1 cellular context compared by ENCODE assay signal in the genomic region with DNA sequence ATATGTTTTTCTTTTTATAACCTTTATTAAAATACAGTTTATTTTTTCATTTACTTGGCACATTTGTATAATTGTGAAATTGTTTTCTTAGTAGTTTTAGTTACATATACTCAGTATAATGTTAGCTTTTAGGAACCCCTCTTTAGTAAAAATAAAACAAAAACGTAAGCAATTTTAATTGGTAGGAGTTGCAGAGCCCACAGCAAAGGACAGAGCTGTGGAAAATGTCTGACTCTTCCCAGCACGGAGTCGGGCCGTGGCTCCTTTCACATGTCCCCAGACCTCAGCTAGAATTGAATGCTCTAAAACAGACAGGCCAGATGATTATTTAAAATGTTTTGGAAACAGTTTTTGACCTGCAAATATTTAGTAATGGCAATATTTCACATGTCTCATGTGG.
TF ChIP-seq lines count a peak whose summit lies in the region.

No MANE protein-coding gene starts in this region.

TF ChIP-seq in GM23338, 12 proteins besides CTCF, POLR2A, EP300 and RAD21:
- TF ChIP-seq, protein P1, sequence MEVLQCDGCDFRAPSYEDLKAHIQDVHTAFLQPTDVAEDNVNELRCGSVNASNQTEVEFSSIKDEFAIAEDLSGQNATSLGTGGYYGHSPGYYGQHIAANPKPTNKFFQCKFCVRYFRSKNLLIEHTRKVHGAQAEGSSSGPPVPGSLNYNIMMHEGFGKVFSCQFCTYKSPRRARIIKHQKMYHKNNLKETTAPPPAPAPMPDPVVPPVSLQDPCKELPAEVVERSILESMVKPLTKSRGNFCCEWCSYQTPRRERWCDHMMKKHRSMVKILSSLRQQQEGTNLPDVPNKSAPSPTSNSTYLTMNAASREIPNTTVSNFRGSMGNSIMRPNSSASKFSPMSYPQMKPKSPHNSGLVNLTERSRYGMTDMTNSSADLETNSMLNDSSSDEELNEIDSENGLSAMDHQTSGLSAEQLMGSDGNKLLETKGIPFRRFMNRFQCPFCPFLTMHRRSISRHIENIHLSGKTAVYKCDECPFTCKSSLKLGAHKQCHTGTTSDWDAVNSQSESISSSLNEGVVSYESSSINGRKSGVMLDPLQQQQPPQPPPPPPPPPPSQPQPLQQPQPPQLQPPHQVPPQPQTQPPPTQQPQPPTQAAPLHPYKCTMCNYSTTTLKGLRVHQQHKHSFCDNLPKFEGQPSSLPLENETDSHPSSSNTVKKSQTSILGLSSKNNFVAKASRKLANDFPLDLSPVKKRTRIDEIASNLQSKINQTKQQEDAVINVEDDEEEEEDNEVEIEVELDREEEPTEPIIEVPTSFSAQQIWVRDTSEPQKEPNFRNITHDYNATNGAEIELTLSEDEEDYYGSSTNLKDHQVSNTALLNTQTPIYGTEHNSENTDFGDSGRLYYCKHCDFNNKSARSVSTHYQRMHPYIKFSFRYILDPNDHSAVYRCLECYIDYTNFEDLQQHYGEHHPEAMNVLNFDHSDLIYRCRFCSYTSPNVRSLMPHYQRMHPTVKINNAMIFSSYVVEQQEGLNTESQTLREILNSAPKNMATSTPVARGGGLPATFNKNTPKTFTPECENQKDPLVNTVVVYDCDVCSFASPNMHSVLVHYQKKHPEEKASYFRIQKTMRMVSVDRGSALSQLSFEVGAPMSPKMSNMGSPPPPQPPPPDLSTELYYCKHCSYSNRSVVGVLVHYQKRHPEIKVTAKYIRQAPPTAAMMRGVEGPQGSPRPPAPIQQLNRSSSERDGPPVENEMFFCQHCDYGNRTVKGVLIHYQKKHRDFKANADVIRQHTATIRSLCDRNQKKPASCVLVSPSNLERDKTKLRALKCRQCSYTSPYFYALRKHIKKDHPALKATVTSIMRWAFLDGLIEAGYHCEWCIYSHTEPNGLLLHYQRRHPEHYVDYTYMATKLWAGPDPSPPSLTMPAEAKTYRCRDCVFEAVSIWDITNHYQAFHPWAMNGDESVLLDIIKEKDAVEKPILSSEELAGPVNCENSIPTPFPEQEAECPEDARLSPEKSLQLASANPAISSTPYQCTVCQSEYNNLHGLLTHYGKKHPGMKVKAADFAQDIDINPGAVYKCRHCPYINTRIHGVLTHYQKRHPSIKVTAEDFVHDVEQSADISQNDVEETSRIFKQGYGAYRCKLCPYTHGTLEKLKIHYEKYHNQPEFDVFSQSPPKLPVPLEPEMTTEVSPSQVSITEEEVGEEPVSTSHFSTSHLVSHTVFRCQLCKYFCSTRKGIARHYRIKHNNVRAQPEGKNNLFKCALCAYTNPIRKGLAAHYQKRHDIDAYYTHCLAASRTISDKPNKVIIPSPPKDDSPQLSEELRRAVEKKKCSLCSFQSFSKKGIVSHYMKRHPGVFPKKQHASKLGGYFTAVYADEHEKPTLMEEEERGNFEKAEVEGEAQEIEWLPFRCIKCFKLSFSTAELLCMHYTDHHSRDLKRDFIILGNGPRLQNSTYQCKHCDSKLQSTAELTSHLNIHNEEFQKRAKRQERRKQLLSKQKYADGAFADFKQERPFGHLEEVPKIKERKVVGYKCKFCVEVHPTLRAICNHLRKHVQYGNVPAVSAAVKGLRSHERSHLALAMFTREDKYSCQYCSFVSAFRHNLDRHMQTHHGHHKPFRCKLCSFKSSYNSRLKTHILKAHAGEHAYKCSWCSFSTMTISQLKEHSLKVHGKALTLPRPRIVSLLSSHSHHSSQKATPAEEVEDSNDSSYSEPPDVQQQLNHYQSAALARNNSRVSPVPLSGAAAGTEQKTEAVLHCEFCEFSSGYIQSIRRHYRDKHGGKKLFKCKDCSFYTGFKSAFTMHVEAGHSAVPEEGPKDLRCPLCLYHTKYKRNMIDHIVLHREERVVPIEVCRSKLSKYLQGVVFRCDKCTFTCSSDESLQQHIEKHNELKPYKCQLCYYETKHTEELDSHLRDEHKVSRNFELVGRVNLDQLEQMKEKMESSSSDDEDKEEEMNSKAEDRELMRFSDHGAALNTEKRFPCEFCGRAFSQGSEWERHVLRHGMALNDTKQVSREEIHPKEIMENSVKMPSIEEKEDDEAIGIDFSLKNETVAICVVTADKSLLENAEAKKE (CRISPR knock-in tag; IDR thresholded peaks at IDR 0.05) = no peak
- TF ChIP-seq CREB1 (CRISPR knock-in tag; IDR thresholded peaks at IDR 0.05; ENCODE audit: low read depth) (no peak), POLR2AphosphoS5 (IDR thresholded peaks at IDR 0.05; ENCODE audit: low read depth) (no peak), JUNB (IDR thresholded peaks at IDR 0.05; ENCODE audit: unreplicated experiment) (no peak), STAT1 (IDR thresholded peaks at IDR 0.05; ENCODE audit: unreplicated experiment) (no peak), ZNF331 (CRISPR knock-in tag; IDR thresholded peaks at IDR 0.05; ENCODE audit: low read depth) (no peak), EZH2phosphoT487 (IDR thresholded peaks at IDR 0.05; ENCODE audit: unreplicated experiment) (no peak), ETS1 (IDR thresholded peaks at IDR 0.05) (no peak)
- TF ChIP-seq, protein P2, sequence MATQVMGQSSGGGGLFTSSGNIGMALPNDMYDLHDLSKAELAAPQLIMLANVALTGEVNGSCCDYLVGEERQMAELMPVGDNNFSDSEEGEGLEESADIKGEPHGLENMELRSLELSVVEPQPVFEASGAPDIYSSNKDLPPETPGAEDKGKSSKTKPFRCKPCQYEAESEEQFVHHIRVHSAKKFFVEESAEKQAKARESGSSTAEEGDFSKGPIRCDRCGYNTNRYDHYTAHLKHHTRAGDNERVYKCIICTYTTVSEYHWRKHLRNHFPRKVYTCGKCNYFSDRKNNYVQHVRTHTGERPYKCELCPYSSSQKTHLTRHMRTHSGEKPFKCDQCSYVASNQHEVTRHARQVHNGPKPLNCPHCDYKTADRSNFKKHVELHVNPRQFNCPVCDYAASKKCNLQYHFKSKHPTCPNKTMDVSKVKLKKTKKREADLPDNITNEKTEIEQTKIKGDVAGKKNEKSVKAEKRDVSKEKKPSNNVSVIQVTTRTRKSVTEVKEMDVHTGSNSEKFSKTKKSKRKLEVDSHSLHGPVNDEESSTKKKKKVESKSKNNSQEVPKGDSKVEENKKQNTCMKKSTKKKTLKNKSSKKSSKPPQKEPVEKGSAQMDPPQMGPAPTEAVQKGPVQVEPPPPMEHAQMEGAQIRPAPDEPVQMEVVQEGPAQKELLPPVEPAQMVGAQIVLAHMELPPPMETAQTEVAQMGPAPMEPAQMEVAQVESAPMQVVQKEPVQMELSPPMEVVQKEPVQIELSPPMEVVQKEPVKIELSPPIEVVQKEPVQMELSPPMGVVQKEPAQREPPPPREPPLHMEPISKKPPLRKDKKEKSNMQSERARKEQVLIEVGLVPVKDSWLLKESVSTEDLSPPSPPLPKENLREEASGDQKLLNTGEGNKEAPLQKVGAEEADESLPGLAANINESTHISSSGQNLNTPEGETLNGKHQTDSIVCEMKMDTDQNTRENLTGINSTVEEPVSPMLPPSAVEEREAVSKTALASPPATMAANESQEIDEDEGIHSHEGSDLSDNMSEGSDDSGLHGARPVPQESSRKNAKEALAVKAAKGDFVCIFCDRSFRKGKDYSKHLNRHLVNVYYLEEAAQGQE (IDR thresholded peaks at IDR 0.05; ENCODE audit: unreplicated experiment) = no peak
